ENCODE assay signal across 28 cellular contexts in the genomic region with DNA sequence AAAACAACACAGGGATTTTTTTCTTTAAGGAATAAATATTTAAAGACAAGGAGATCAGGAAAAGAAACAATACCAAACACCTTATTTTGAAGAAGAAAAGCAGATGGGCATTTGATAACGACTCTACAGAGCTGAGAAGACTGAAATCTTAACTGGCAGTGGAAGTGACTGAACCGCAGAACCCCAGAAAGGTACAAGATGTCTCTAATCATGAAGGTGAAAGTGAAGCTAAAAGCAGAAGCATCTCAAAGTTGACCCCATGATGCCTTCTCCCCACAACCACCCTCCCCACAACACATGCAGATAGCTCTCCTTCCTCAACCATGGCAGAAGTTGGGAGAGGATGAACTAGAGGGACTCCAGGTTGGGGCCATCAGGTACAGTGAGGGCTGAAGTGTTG.
"Had no signal": no experiment of that assay in that cellular context is flagged by ENCODE, and none has a peak within 500 bp of the region (broad histone marks: within the 10 kb centered on the region; RNA-seq: fewer than 3 reads in every experiment).

No MANE protein-coding gene starts in this region.

- DNase-seq: hippocampal formation; kidney; left colon; left lung; lower lobe of right lung; mammary epithelial cell; mesenchymal stem cell; naive thymus-derived CD8-positive, alpha-beta T cell; nucleus accumbens; pancreas; posterior cingulate gyrus; retina; right cardiac atrium; stimulated activated CD4-positive, alpha-beta T cell treated with anti-CD3 and anti-CD28 coated beads, Interleukin-12 subunit alpha, Interleukin-12 subunit beta, amount 100 ng/mL, for 4 hours; stimulated activated CD4-positive, alpha-beta T cell treated with anti-CD3 and anti-CD28 coated beads, Interleukin-15, amount 100 ng/mL, for 24 hours; stimulated activated CD4-positive, alpha-beta T cell treated with anti-CD3 and anti-CD28 coated beads, Interleukin-2, amount 100 ng/mL, for 24 hours; stimulated activated CD4-positive, alpha-beta T cell treated with anti-CD3 and anti-CD28 coated beads, Interleukin-4, amount 100 ng/mL, for 1 hour; stimulated activated naive B cell treated with anti-CD40 and anti-IgM and Interleukin-4, amounts not matched to agents 10 μg/mL and 1 μg/mL and 100 μg/mL, for 72 hours; stimulated activated naive CD8-positive, alpha-beta T cell treated with anti-CD3 and anti-CD28 coated beads, Interleukin-15, Interleukin-2, amounts not matched to agents 100 U/mL and 50 U/mL, for 24 hours; stomach; testis; thyroid gland; transverse colon; upper lobe of right lung had no signal

- H3K4me3 ChIP-seq: left lung, lower lobe of right lung, pancreas, prostate gland, skin epidermis, stomach, testis, thyroid gland, transverse colon, upper lobe of right lung had no signal

- H3K27me3 ChIP-seq: left lung, pancreas, testis, thyroid gland, transverse colon, upper lobe of right lung had no signal

- H3K27ac ChIP-seq: left lung, lower lobe of right lung, pancreas, prostate gland, skin epidermis, stomach, testis, thyroid gland, transverse colon, upper lobe of right lung had no signal

- FAIRE-seq: islet of Langerhans, urothelium cell line had no signal

- H3K36me3 ChIP-seq: left lung, lower lobe of right lung, pancreas, prostate gland, stomach, thyroid gland, transverse colon, upper lobe of right lung had no signal

- H3K4me1 ChIP-seq: left lung, lower lobe of right lung, pancreas, prostate gland, stomach, testis, thyroid gland, transverse colon, upper lobe of right lung had no signal

- H3K9me3 ChIP-seq: left lung, lower lobe of right lung, pancreas, prostate gland, stomach, testis, thyroid gland, transverse colon, upper lobe of right lung had no signal
